In genomic region chr9:120937127-120937526, GRCh38 we compare ENCODE assay signal across 8 cellular contexts. TPM values are rescaled to one million over a fixed set of nuclear protein-coding genes. Genes with fewer than 3 reads are reported as not detected.
DNase-seq lines count a peak whose midpoint lies in the region; ATAC-seq and TF ChIP-seq lines count a peak whose summit lies in the region.

No MANE protein-coding gene starts in this region.

- no peaks in the 10 kb centered on the region for H3K27me3 Mint-ChIP-seq in CD8-positive, alpha-beta T cell (ENCODE audit: low read depth)
- H3K27me3 Mint-ChIP-seq in activated B cell treated with CpG ODN at 0.5 μM for 24 hours = no peaks in the 10 kb centered on the region

- in situ Hi-C loops in GM13977 (cut with MboI; ENCODE audit: low pct_unique_long_range_greater_than_20kb, low sequenced_read_pairs, unreplicated experiment) = loop anchor here (25.0 kb wide), 1 partner anchor 175 kb away; no protein-coding TSS in a partner anchor

- no peaks in the 10 kb centered on the region for H3K9me3 Mint-ChIP-seq in CD8-positive, alpha-beta T cell
- H3K9me3 Mint-ChIP-seq in activated B cell treated with CpG ODN at 0.5 μM for 24 hours = no peaks in the 10 kb centered on the region

- CTCF ChIA-PET in CD8-positive, alpha-beta T cell (lab: Charles Lee) = interaction anchor here (0.6 to 19.6 kb wide), 22 partner anchors 10 to 181 kb away, joined by 3 to 351 read pairs (median 5); partner anchors contain the start of genes FBXW2, PHF19 and TRAF1
- CTCF ChIA-PET in activated B cell treated with CpG ODN at 0.5 μM for 24 hours (lab: Charles Lee) = interaction anchor here (0.7 to 2.6 kb wide), 13 partner anchors 11 to 182 kb away, joined by 3 to 26 read pairs (median 4); partner anchors contain the start of gene TRAF1

- H3K27me3 ChIP-seq in CD8-positive, alpha-beta T cell (ENCODE audit: insufficient read depth, low read length) = no peaks in the 10 kb centered on the region
- no peaks in the 10 kb centered on the region for H3K27me3 ChIP-seq in smooth muscle cell (ENCODE audit: low read depth)

- ATAC-seq in CD8-positive, alpha-beta T cell = no peak
- ATAC-seq in activated B cell treated with CpG ODN at 0.5 μM for 24 hours (ENCODE audit: low read depth) = no peak
- no peak for ATAC-seq in GM18870 (IDR thresholded peaks at IDR 0.05; ENCODE audit: unreplicated experiment)
- no peak for ATAC-seq in HG02610 (IDR thresholded peaks at IDR 0.05; ENCODE audit: unreplicated experiment)

- H3K4me1 ChIP-seq in CD8-positive, alpha-beta T cell (ENCODE audit: insufficient read depth, low read length) = peaks cover 53% of the 10 kb centered on the region
- H3K4me1 ChIP-seq in smooth muscle cell (ENCODE audit: low read depth) = peaks cover 6% of the 10 kb centered on the region

- WGBS in smooth muscle cell (ENCODE audit: low lambda C conversion rate) = 43% methylated on average over 1 of the region's 1 CpG

- H3K9me3 ChIP-seq in CD8-positive, alpha-beta T cell (ENCODE audit: low read length) = no peaks in the 10 kb centered on the region
- H3K9me3 ChIP-seq in smooth muscle cell (replicated peaks; ENCODE audit: low read depth) = no peaks in the 10 kb centered on the region

- TF ChIP-seq CTCF in CD8-positive, alpha-beta T cell (IDR thresholded peaks at IDR 0.05) = no peak
- no peak for TF ChIP-seq CTCF in activated B cell treated with CpG ODN at 0.5 μM for 24 hours (IDR thresholded peaks at IDR 0.05)
- TF ChIP-seq CTCF in smooth muscle cell (IDR thresholded peaks at IDR 0.05; ENCODE audit: borderline replicate concordance, insufficient read depth, poor library complexity, severe bottlenecking) = no peak
- TF ChIP-seq CTCF in GM13977 (IDR thresholded peaks at IDR 0.05; ENCODE audit: extremely low read depth, insufficient read depth, missing control alignments) = no peak

- H3K36me3 ChIP-seq in CD8-positive, alpha-beta T cell (ENCODE audit: insufficient read depth, low read length) = no peaks in the 10 kb centered on the region
- no peaks in the 10 kb centered on the region for H3K36me3 ChIP-seq in smooth muscle cell (ENCODE audit: low read depth)

- H3K4me2 ChIP-seq in smooth muscle cell = peak overlapping the region; percentile 50

- no peak overlapping the region for H3K4me3 ChIP-seq in CD8-positive, alpha-beta T cell (ENCODE audit: low read depth, low read length)
- H3K4me3 ChIP-seq in smooth muscle cell = no peak overlapping the region

- DNase-seq in CD8-positive, alpha-beta T cell = no peak
- DNase-seq in activated B cell treated with CpG ODN at 0.5 μM for 24 hours (no peak), fibroblast of the conjunctiva (ENCODE audit: low read depth) (peak; percentile 51), smooth muscle cell (lab: John Stamatoyannopoulos, UW; ENCODE audit: unreplicated experiment) (no peak), GM13977 (ENCODE audit: low spot score) (no peak), NCI-H2029 (lab: John Stamatoyannopoulos, UW) (no peak)

- H3K4me1 Mint-ChIP-seq in CD8-positive, alpha-beta T cell (ENCODE audit: low read depth) = peaks cover 51% of the 10 kb centered on the region
- peaks cover 54% of the 10 kb centered on the region for H3K4me1 Mint-ChIP-seq in activated B cell treated with CpG ODN at 0.5 μM for 24 hours

- H3F3A ChIP-seq in smooth muscle cell (ENCODE audit: low read depth) = peaks cover 17% of the 10 kb centered on the region

- H3K36me3 Mint-ChIP-seq in CD8-positive, alpha-beta T cell = no peaks in the 10 kb centered on the region
- no peaks in the 10 kb centered on the region for H3K36me3 Mint-ChIP-seq in activated B cell treated with CpG ODN at 0.5 μM for 24 hours (ENCODE audit: low read depth)

- H3K27ac Mint-ChIP-seq in CD8-positive, alpha-beta T cell = peak overlapping the region; percentile 90
- H3K27ac Mint-ChIP-seq in activated B cell treated with CpG ODN at 0.5 μM for 24 hours = peak overlapping the region; percentile 41

- POLR2A ChIA-PET in CD8-positive, alpha-beta T cell (lab: Charles Lee) = interaction anchor here (0.6 to 2.9 kb wide), 13 partner anchors 17 to 233 kb away, joined by 3 to 12 read pairs (median 3); partner anchors contain the start of gene FBXW2
- POLR2A ChIA-PET in activated B cell treated with CpG ODN at 0.5 μM for 24 hours (lab: Charles Lee) = interaction anchor here (0.6 to 5.7 kb wide), 7 partner anchors 14 to 144 kb away, joined by 3 to 120 read pairs (median 9); partner anchors contain the start of genes FBXW2 and TRAF1

- peak overlapping the region; percentile 13 for H3K27ac ChIP-seq in CD8-positive, alpha-beta T cell (ENCODE audit: low read depth, low read length)
- H3K27ac ChIP-seq in smooth muscle cell (ENCODE audit: low read depth) = peak overlapping the region; percentile 77

- intact Hi-C loops in CD8-positive, alpha-beta T cell (cut with DNase I, micrococcal nuclease) = loop anchor here (2.0 to 5.0 kb wide), 6 partner anchors 20 to 180 kb away; partner anchors contain the start of genes CNTRL (in 1 of the 2), FBXW2 (in 1 of the 2) and PHF19 (in 1 of the 2)
- intact Hi-C loops in activated B cell treated with CpG ODN at 0.5 μM for 24 hours (cut with micrococcal nuclease) = no loop called here

- no peak overlapping the region for H2AFZ ChIP-seq in smooth muscle cell (ENCODE audit: low read depth)

- no peak overlapping the region for H3K4me3 Mint-ChIP-seq in CD8-positive, alpha-beta T cell
- H3K4me3 Mint-ChIP-seq in activated B cell treated with CpG ODN at 0.5 μM for 24 hours = no peak overlapping the region

- no peaks in the 10 kb centered on the region for H4K20me1 ChIP-seq in smooth muscle cell (ENCODE audit: low read depth)

- peak overlapping the region; percentile 48 for H3K9ac ChIP-seq in smooth muscle cell (ENCODE audit: low read depth)

- H3K79me2 ChIP-seq in smooth muscle cell (ENCODE audit: low read depth) = no peaks in the 10 kb centered on the region

RNA-seq across cellular contexts. Expression of gene TRAF1, which starts 10.5 kb away (rescaled TPM):
- 10 to 100 TPM; 61.2 to 61.7 TPM for total RNA-seq in CD8-positive, alpha-beta T cell
- total RNA-seq in activated B cell treated with CpG ODN at 0.5 μM for 24 hours = 115 and 130 TPM in 2 replicates
- 5.4 and 5.9 TPM in 2 replicates for total RNA-seq in smooth muscle cell
- polyA plus RNA-seq in smooth muscle cell = 2.9 and 4.6 TPM in 2 replicates
